Comparison of ENCODE assay signal across 17 cellular contexts in genomic region chr4:109436504-109436903, GRCh38. TPM values are rescaled to one million over a fixed set of nuclear protein-coding genes. Genes with fewer than 3 reads are reported as not detected.
DNase-seq lines count a peak whose midpoint lies in the region; ATAC-seq, FAIRE-seq and TF ChIP-seq lines count a peak whose summit lies in the region.
"Had no signal": no experiment of that assay in that cellular context is flagged by ENCODE, and none has a peak within 500 bp of the region (broad histone marks: within the 10 kb centered on the region; RNA-seq: fewer than 3 reads in every experiment).

No MANE protein-coding gene starts in this region.

- H3K27ac Mint-ChIP-seq in activated CD4-positive, alpha-beta T cell treated with anti-CD3 and anti-CD28 coated beads for 36 hours = peak overlapping the region; percentile 73
- no peak overlapping the region for H3K27ac Mint-ChIP-seq in progenitor cell of endocrine pancreas
- H3K27ac Mint-ChIP-seq: activated naive CD4-positive, alpha-beta T cell treated with anti-CD3 and anti-CD28 coated beads, Interleukin-2, amount 50 U/mL, for 72 hours had no signal

- peaks cover 87% of the 10 kb centered on the region for H3K79me2 ChIP-seq in PC-3 (ENCODE audit: low read length)
- peaks cover 88% of the 10 kb centered on the region for H3K79me2 ChIP-seq in hepatocyte

- ATAC-seq in activated CD4-positive, alpha-beta T cell treated with anti-CD3 and anti-CD28 coated beads for 36 hours = no peak
- no peak for ATAC-seq in PC-3
- ATAC-seq in HG03571 (IDR thresholded peaks at IDR 0.05; ENCODE audit: unreplicated experiment) = no peak
- ATAC-seq: activated naive CD4-positive, alpha-beta T cell treated with anti-CD3 and anti-CD28 coated beads, Interleukin-2, amount 50 U/mL, for 72 hours; gastroesophageal sphincter; upper lobe of right lung had no signal

- BruUV-seq in PC-3 (replicated peaks; lab: Mats Ljungman, UMichigan) = no TSS peak

- FAIRE-seq in small intestine (lab: Jason Lieb, UNC) = no peak
- FAIRE-seq: TTC549 had no signal

- WGBS in hepatocyte (ENCODE audit: low lambda C conversion rate, missing lambda C conversion rate) = 67% methylated on average over 3 of the region's 3 CpGs
- WGBS in small intestine, 3 donors = 34 to 62% (median 52%) methylated on average over 3 of the region's 3 CpGs

- H3K27ac ChIP-seq in PC-3 (ENCODE audit: low read length) (no peak overlapping the region), hepatocyte (no peak overlapping the region), small intestine (ENCODE audit: low read depth in 1 of 2, low read length in 1 of 2) (no peak overlapping the region)
- H3K27ac ChIP-seq: prostate gland had no signal

- peaks cover 1% of the 10 kb centered on the region for H3K36me3 Mint-ChIP-seq in activated CD4-positive, alpha-beta T cell treated with anti-CD3 and anti-CD28 coated beads for 36 hours (ENCODE audit: low read depth)
- no peaks in the 10 kb centered on the region for H3K36me3 Mint-ChIP-seq in progenitor cell of endocrine pancreas (ENCODE audit: insufficient read depth)

- H3F3A ChIP-seq in PC-3 (ENCODE audit: low read length, unreplicated experiment) = no peaks in the 10 kb centered on the region

- H3K9me2 ChIP-seq in PC-3 (replicated peaks; ENCODE audit: low read length) (no peaks in the 10 kb centered on the region), hepatocyte (replicated peaks; ENCODE audit: insufficient read depth) (no peaks in the 10 kb centered on the region)

- no peak overlapping the region for H3K9ac ChIP-seq in PC-3 (ENCODE audit: low read length)

- H3K4me3 Mint-ChIP-seq in activated CD4-positive, alpha-beta T cell treated with anti-CD3 and anti-CD28 coated beads for 36 hours = peak overlapping the region; percentile 83
- no peak overlapping the region for H3K4me3 Mint-ChIP-seq in progenitor cell of endocrine pancreas (ENCODE audit: low read depth)

- peaks cover 22% of the 10 kb centered on the region for H3K4me1 ChIP-seq in PC-3 (ENCODE audit: insufficient read depth, low read length)
- peaks cover 37% of the 10 kb centered on the region for H3K4me1 ChIP-seq in hepatocyte (ENCODE audit: insufficient read depth)
- peaks cover 6 to 9% of the 10 kb centered on the region in 2 donors for H3K4me1 ChIP-seq in small intestine (ENCODE audit: control insufficient read depth in 2 of 2, insufficient read depth in 1 of 2, low read depth in 1 of 2, low read length in 1 of 2)

- H3K9me3 ChIP-seq in PC-3 (ENCODE audit: low read length) (no peaks in the 10 kb centered on the region), hepatocyte (ENCODE audit: low read depth) (no peaks in the 10 kb centered on the region), small intestine (ENCODE audit: control insufficient read depth, low read depth) (no peaks in the 10 kb centered on the region)
- H3K9me3 ChIP-seq: gastroesophageal sphincter, prostate gland, upper lobe of right lung had no signal

- peaks cover 60% of the 10 kb centered on the region for H3K4me1 Mint-ChIP-seq in activated CD4-positive, alpha-beta T cell treated with anti-CD3 and anti-CD28 coated beads for 36 hours
- H3K4me1 Mint-ChIP-seq in progenitor cell of endocrine pancreas (ENCODE audit: low read depth) = peaks cover 45% of the 10 kb centered on the region

- CTCF ChIA-PET in activated CD4-positive, alpha-beta T cell treated with anti-CD3 and anti-CD28 coated beads for 36 hours (lab: Charles Lee) = no interaction called here
- CTCF ChIA-PET in PC-3 (lab: Charles Lee) = no interaction called here

- H3K4me2 ChIP-seq in PC-3 (ENCODE audit: low read length) = 0 out of 2 replicates have a peak overlapping the region, but pooled peaks have one; percentile 87
- H3K4me2 ChIP-seq in hepatocyte = peak overlapping the region; percentile 78

- H4K20me1 ChIP-seq in PC-3 (ENCODE audit: low read length) (peaks cover 40% of the 10 kb centered on the region), hepatocyte (ENCODE audit: insufficient read depth, poor library complexity, severe bottlenecking) (peaks cover 74% of the 10 kb centered on the region)

- no peak overlapping the region for H2AFZ ChIP-seq in PC-3 (ENCODE audit: low read length)
- H2AFZ ChIP-seq in hepatocyte = no peak overlapping the region

- H3K4me3 ChIP-seq in PC-3 (ENCODE audit: low read length) (no peak overlapping the region), hepatocyte (no peak overlapping the region), small intestine (ENCODE audit: low read depth in 1 of 2, low read length in 2 of 2) (no peak overlapping the region)
- H3K4me3 ChIP-seq: prostate gland, upper lobe of right lung had no signal

- no peak for TF ChIP-seq CTCF in PC-3 (conservative IDR thresholded peaks at IDR 0.05; ENCODE audit: low read depth, low read length)
- no peak for TF ChIP-seq CTCF in hepatocyte (IDR thresholded peaks at IDR 0.05; ENCODE audit: poor library complexity)
- TF ChIP-seq CTCF in progenitor cell of endocrine pancreas (IDR thresholded peaks at IDR 0.05; ENCODE audit: unreplicated experiment) = no peak

- no peaks in the 10 kb centered on the region for H3K27me3 Mint-ChIP-seq in activated CD4-positive, alpha-beta T cell treated with anti-CD3 and anti-CD28 coated beads for 36 hours
- no peaks in the 10 kb centered on the region for H3K27me3 Mint-ChIP-seq in progenitor cell of endocrine pancreas

- H3K27me3 ChIP-seq in PC-3 (ENCODE audit: low read length) (no peaks in the 10 kb centered on the region), hepatocyte (no peaks in the 10 kb centered on the region), small intestine (ENCODE audit: control insufficient read depth in 2 of 2, insufficient read depth in 2 of 2, low read length in 2 of 2) (no peaks in the 10 kb centered on the region)
- H3K27me3 ChIP-seq: gastroesophageal sphincter, upper lobe of right lung had no signal

- POLR2A ChIA-PET in activated CD4-positive, alpha-beta T cell treated with anti-CD3 and anti-CD28 coated beads for 36 hours (lab: Charles Lee) = no interaction called here
- POLR2A ChIA-PET in PC-3 (lab: Charles Lee; ENCODE audit: unreplicated experiment) = no interaction called here

- intact Hi-C loops in activated CD4-positive, alpha-beta T cell treated with anti-CD3 and anti-CD28 coated beads for 36 hours (cut with DNase I, micrococcal nuclease) = loop anchor here in 1 of 2 experiments (10.0 kb wide), 1 partner anchor 758 kb away; the partner anchor contains the start of gene ELOVL6
- intact Hi-C loops in PC-3 (cut with micrococcal nuclease) = no loop called here

- H3K36me3 ChIP-seq in PC-3 (ENCODE audit: low read depth, low read length) (no peaks in the 10 kb centered on the region; the same call in 1 of the 2 replicates), hepatocyte (replicated peaks; ENCODE audit: insufficient read depth, low read depth) (no peaks in the 10 kb centered on the region), small intestine (ENCODE audit: control insufficient read depth in 2 of 2, insufficient read depth in 2 of 2, low read length in 2 of 2) (no peaks in the 10 kb centered on the region)
- H3K36me3 ChIP-seq: gastroesophageal sphincter, prostate gland, upper lobe of right lung had no signal

- no peak for DNase-seq in activated CD4-positive, alpha-beta T cell treated with anti-CD3 and anti-CD28 coated beads for 36 hours
- DNase-seq in activated CD4-positive, alpha-beta T cell treated with anti-CD3 and anti-CD28 coated beads for 1 hour = no peak
- DNase-seq in PC-3 (no peak), hepatocyte (ENCODE audit: low spot score) (no peak), small intestine (peak; percentile 20), progenitor cell of endocrine pancreas (ENCODE audit: low spot score, unreplicated experiment) (no peak), iPS-NIHi11 (ENCODE audit: low spot score) (no peak)
- DNase-seq: activated CD8-positive, alpha-beta memory T cell treated with anti-CD3 and anti-CD28 coated beads for 24 hours; caudate nucleus; COR-L47; NCI-H2107; upper lobe of right lung had no signal

- H3K9me3 Mint-ChIP-seq in activated CD4-positive, alpha-beta T cell treated with anti-CD3 and anti-CD28 coated beads for 36 hours (ENCODE audit: low read depth) = no peaks in the 10 kb centered on the region
- no peaks in the 10 kb centered on the region for H3K9me3 Mint-ChIP-seq in progenitor cell of endocrine pancreas (ENCODE audit: low read depth)
- H3K9me3 Mint-ChIP-seq: activated naive CD4-positive, alpha-beta T cell treated with anti-CD3 and anti-CD28 coated beads, Interleukin-2, amount 50 U/mL, for 72 hours had no signal

RNA-seq across cellular contexts. Expression of gene SEC24B, which starts 2.9 kb away (rescaled TPM):
- 10 to 100 TPM; 24.6 to 35.9 TPM for total RNA-seq in activated CD4-positive, alpha-beta T cell treated with anti-CD3 and anti-CD28 coated beads for 36 hours
- total RNA-seq in PC-3 (2014; rRNA removed) = 10.2 and 11.3 TPM in 2 replicates
- 28.3 and 29.3 TPM in 2 replicates for total RNA-seq in hepatocyte
- 17.2 TPM in 2 replicates for polyA plus RNA-seq in hepatocyte
- 10 to 100 TPM in 2 of 3 donors, 1 to 10 TPM in 1; 9.5 to 11.2 (median 10.1) TPM for polyA plus RNA-seq in small intestine
- 39.7 and 40.3 TPM in 2 replicates for total RNA-seq in progenitor cell of endocrine pancreas
